ENCODE assay signal across 20 cellular contexts in genomic region chr18:25883091-25883490, GRCh38.
"Had no signal": no experiment of that assay in that cellular context is flagged by ENCODE, and none has a peak within 500 bp of the region (broad histone marks: within the 10 kb centered on the region; RNA-seq: fewer than 3 reads in every experiment).

No MANE protein-coding gene starts in this region.

- ATAC-seq: activated T-cell treated with anti-CD3 and anti-CD28 coated beads, Interleukin-2, amount 50 U/mL, for 72 hours; gastrocnemius medialis; sciatic nerve; stimulated activated memory B cell treated with anti-CD40 and anti-IgM and Interleukin-4, amounts not matched to agents 10 μg/mL and 1 μg/mL and 100 μg/mL, for 72 hours had no signal

- H3K27ac ChIP-seq: coronary artery, esophagus squamous epithelium, gastrocnemius medialis, stomach, suprapubic skin, tibial nerve had no signal

- H3K4me3 ChIP-seq: coronary artery, esophagus squamous epithelium, gastrocnemius medialis, smooth muscle cell, stomach, suprapubic skin, tibial nerve had no signal

- H3K9me3 ChIP-seq: gastrocnemius medialis had no signal

- DNase-seq: activated B cell treated with CpG ODN at 0.5 μM for 24 hours; activated CD4-positive, alpha-beta T cell treated with anti-CD3 and anti-CD28 coated beads for 4 hours; activated CD4-positive, alpha-beta T cell treated with anti-CD3 and anti-CD28 coated beads, Interleukin-2, amount 50 U/mL, for 48 hours; activated effector memory CD4-positive, alpha-beta T cell treated with Interleukin-2 at 50 U/mL for 16 hours; activated naive CD4-positive, alpha-beta T cell treated with anti-CD3 and anti-CD28 coated beads, Interleukin-2, amount 10 ng/mL, durations not matched to agents 7 days and 5 days; activated T-cell treated with anti-CD3 and anti-CD28 coated beads, Interleukin-2, amount 50 U/mL, for 72 hours; amygdala; endodermal cell; esophagus squamous epithelium; gastrocnemius medialis; hypothalamus; stimulated activated CD4-positive, alpha-beta T cell treated with anti-CD3 and anti-CD28 coated beads, Interleukin-15, amount 100 ng/mL, for 24 hours; stomach; T-helper 9 cell had no signal

- H3K4me1 ChIP-seq: gastrocnemius medialis, stomach, suprapubic skin, tibial nerve had no signal

- H3K27me3 ChIP-seq: gastrocnemius medialis, suprapubic skin, tibial nerve had no signal

- H3K36me3 ChIP-seq: esophagus squamous epithelium, gastrocnemius medialis, stomach, suprapubic skin, tibial nerve had no signal
